ENCODE assay signal across 20 cellular contexts in the genomic region with DNA sequence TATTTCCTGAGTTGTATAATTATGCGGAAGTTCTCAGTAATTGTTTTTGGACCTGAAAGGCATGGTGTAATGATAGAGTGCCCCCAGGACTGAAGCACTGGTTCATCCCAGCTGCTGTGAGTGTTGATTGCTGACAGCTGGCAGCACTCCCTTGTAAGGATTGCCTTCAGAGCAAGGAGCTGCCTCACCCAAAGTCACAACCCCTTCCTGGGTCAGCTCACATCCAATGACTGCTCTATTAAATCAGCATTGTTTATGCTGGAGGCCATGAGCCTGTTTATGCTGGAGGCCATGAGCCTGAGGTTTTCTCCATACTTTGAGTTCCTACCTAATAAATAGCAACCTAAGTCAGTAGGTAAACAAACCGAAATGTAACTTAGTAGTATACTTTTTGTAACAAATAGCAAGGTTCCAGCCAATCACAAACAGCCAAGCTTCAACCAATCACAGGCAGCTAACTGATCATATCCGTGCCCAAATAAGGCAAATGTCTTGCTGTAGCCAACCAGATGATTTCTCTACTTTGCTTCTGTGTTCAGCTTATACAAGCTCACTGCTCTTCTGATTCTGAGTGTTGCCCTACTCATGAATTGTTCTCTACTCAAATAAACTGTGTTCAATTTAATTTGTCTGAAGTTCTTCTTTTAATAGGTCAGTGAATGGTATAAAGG. TPM values are rescaled to one million over a fixed set of nuclear protein-coding genes. Genes with fewer than 3 reads are reported as not detected.
DNase-seq lines count a peak whose midpoint lies in the region; ATAC-seq, FAIRE-seq and TF ChIP-seq lines count a peak whose summit lies in the region.
"Had no signal": no experiment of that assay in that cellular context is flagged by ENCODE, and none has a peak within 500 bp of the region (broad histone marks: within the 10 kb centered on the region; RNA-seq: fewer than 3 reads in every experiment).

No MANE protein-coding gene starts in this region.

- no peak overlapping the region for H2BK5ac ChIP-seq in H1 (ENCODE audit: low read depth, low read length)

- DNase-seq in Right ventricle myocardium inferior (ENCODE audit: missing footprints), result no peak
- DNase-seq in Right ventricle myocardium superior, result no peak
- DNase-seq in NCI-H69 (lab: John Stamatoyannopoulos, UW), result peak; percentile 71
- no peak for DNase-seq in H1 (ENCODE audit: low read depth in 1 of 2, low spot score in 2 of 2)
- no peak for DNase-seq in sciatic nerve (ENCODE audit: low spot score)
- no peak for DNase-seq in activated T-cell treated with anti-CD3 and anti-CD28 coated beads, Interleukin-2, amount 50 U/mL, for 48 hours
- no peak for DNase-seq in NCI-H748 treated with DMSO at 0.1 percent for 48 hours (lab: John Stamatoyannopoulos, UW)
- DNase-seq: activated CD4-positive, alpha-beta T cell treated with anti-CD3 and anti-CD28 coated beads, Interleukin-2, amount 50 U/mL, for 1 hour; AML-193; DMS79; effector memory CD4-positive, alpha-beta T cell; gastrocnemius medialis; NCI-H2081 treated with DMSO at 0.1 percent for 48 hours; stimulated activated CD4-positive, alpha-beta T cell treated with anti-CD3 and anti-CD28 coated beads, Interleukin-2, amount 100 ng/mL, for 24 hours; T-helper 17 cell; uterus had no signal

- H3K27ac ChIP-seq in H1 (ENCODE audit: low read depth, low read length), result no peak overlapping the region
- H3K27ac ChIP-seq: gastrocnemius medialis, uterus had no signal

- no peak overlapping the region for H3K4me3 ChIP-seq in H1 (ENCODE audit: extremely low read depth in 1 of 4, insufficient read depth in 2 of 4, low read depth in 3 of 4, low read length in 4 of 4)
- H3K4me3 ChIP-seq: gastrocnemius medialis, uterus had no signal

- H2BK15ac ChIP-seq in H1 (ENCODE audit: low read length), result no peak overlapping the region

- H4K91ac ChIP-seq in H1 (replicated peaks; ENCODE audit: insufficient read length, low read length), result no peak overlapping the region

- no peak overlapping the region for H3K9ac ChIP-seq in H1 (replicated peaks in 1 of 4; ENCODE audit: extremely low read depth in 1 of 4, low read depth in 3 of 4, low read length in 3 of 4)

- CTCF ChIA-PET in H1 (lab: Charles Lee; ENCODE audit: partially characterized antibody), result interaction anchor here (1.2 to 3.1 kb wide), 3 partner anchors 20 to 284 kb away, joined by 3 to 11 read pairs (median 4); no protein-coding TSS in a partner anchor

- no peak overlapping the region for H3K4ac ChIP-seq in H1 (replicated peaks; ENCODE audit: insufficient read length, low read depth, low read length)

- no peaks in the 10 kb centered on the region for H3K79me1 ChIP-seq in H1 (ENCODE audit: low read depth, low read length)

- intact Hi-C loops in Right ventricle myocardium inferior (cut with DNase I), result no loop called here
- intact Hi-C loops in Right ventricle myocardium superior (cut with DNase I), result no loop called here
- intact Hi-C loops in sciatic nerve (cut with DNase I), result no loop called here

- H4K8ac ChIP-seq in H1 (ENCODE audit: extremely low read depth, insufficient read depth, low read length), result no peak overlapping the region

- no peaks in the 10 kb centered on the region for H3K36me3 ChIP-seq in H1 (ENCODE audit: control insufficient read depth in 2 of 4, insufficient read depth in 4 of 4, low read length in 3 of 4)
- H3K36me3 ChIP-seq: gastrocnemius medialis, uterus had no signal

- no peak overlapping the region for H2BK20ac ChIP-seq in H1 (ENCODE audit: low read length)

- ATAC-seq in Right ventricle myocardium inferior, result peak; percentile 50
- no peak for ATAC-seq in Right ventricle myocardium superior (ENCODE audit: poor library complexity)
- ATAC-seq in sciatic nerve, result peak; percentile 72
- no peak for ATAC-seq in HG03354 (IDR thresholded peaks at IDR 0.05; ENCODE audit: poor library complexity, severe bottlenecking, unreplicated experiment)
- ATAC-seq: gastrocnemius medialis, T-helper 17 cell had no signal

- H3K56ac ChIP-seq in H1 (replicated peaks; ENCODE audit: insufficient read length, low read depth, low read length), result no peak overlapping the region

- H3K79me2 ChIP-seq in H1 (ENCODE audit: control insufficient read depth in 1 of 2, insufficient read depth in 2 of 2, low read length in 2 of 2), result no peaks in the 10 kb centered on the region; a peak in 1 of 4 replicates

- no peak overlapping the region for H2BK120ac ChIP-seq in H1 (replicated peaks; ENCODE audit: low read depth, low read length)

- no peaks in the 10 kb centered on the region for H3K4me1 ChIP-seq in H1 (replicated peaks in 1 of 4; ENCODE audit: control insufficient read depth in 3 of 4, insufficient read depth in 4 of 4, low read length in 3 of 4)
- H3K4me1 ChIP-seq: gastrocnemius medialis, uterus had no signal

- H4K20me1 ChIP-seq in H1 (replicated peaks in 1 of 2; ENCODE audit: control insufficient read depth in 1 of 2, insufficient read depth in 2 of 2, low read length in 2 of 2), result no peaks in the 10 kb centered on the region

- TF ChIP-seq POLR2A in H1 (IDR thresholded peaks at IDR 0.05; ENCODE audit: control extremely low read depth in 1 of 2, low read depth in 2 of 2, low read length in 2 of 2), result no peak

- no peak for TF ChIP-seq CTCF in H1 (IDR thresholded peaks at IDR 0.05; ENCODE audit: control extremely low read depth in 1 of 3, insufficient read depth in 1 of 3, low read depth in 1 of 3, low read length in 3 of 3)

- H3K9me3 ChIP-seq in H1 (ENCODE audit: insufficient read depth in 2 of 2, low read depth in 1 of 2, low read length in 1 of 2), result peaks cover 6 to 11% of the 10 kb centered on the region in 2 experiments; a peak in 3 of 4 replicates
- H3K9me3 ChIP-seq: gastrocnemius medialis, uterus had no signal

- H3K23me2 ChIP-seq in H1 (ENCODE audit: low read depth, low read length), result no peaks in the 10 kb centered on the region

- 0 out of 7 replicates have a peak, but pooled peaks cover 0 to 4% (median 0%) of the 10 kb centered on the region in 4 experiments for H3K27me3 ChIP-seq in H1 (replicated peaks in 1 of 4; ENCODE audit: control insufficient read depth in 3 of 4, extremely low read depth in 1 of 4, insufficient read depth in 3 of 4, low read length in 3 of 4)
- H3K27me3 ChIP-seq: gastrocnemius medialis, uterus had no signal

- no peak overlapping the region for H2BK12ac ChIP-seq in H1 (ENCODE audit: low read depth, low read length)

- H3K4me2 ChIP-seq in H1 (ENCODE audit: insufficient read depth in 1 of 2, low read depth in 2 of 2, low read length in 2 of 2), result no peak overlapping the region

- H2AK5ac ChIP-seq in H1 (ENCODE audit: low read depth, low read length), result no peak overlapping the region

- no peak overlapping the region for H3K23ac ChIP-seq in H1 (ENCODE audit: insufficient read length)

- no peak for FAIRE-seq in H1 (lab: Jason Lieb, UNC)

- WGBS in H1 (ENCODE audit: extremely low coverage in 1 of 2, insufficient coverage in 1 of 2, insufficient read length in 1 of 2, insufficient replicate concordance in 2 of 2, low coverage in 1 of 2, low lambda C conversion rate in 2 of 2, missing lambda C conversion rate in 1 of 2), 2 experiments, result 73% methylated on average over 3 of the region's 3 CpGs; no CpG with 5 or more reads in 1 of the 2 experiments

- H3K18ac ChIP-seq in H1 (ENCODE audit: extremely low read depth, low read length), result no peak overlapping the region

- H2AFZ ChIP-seq in H1 (ENCODE audit: low read length), result no peak overlapping the region

- no peak overlapping the region for H4K5ac ChIP-seq in H1 (ENCODE audit: insufficient read length, low read depth, low read length)

- TF ChIP-seq RAD21 in H1 (IDR thresholded peaks at IDR 0.05 in 1 of 2, conservative IDR thresholded peaks at IDR 0.05 in 1 of 2; ENCODE audit: low read depth in 2 of 2, low read length in 2 of 2), result no peak

- no peak for TF ChIP-seq EP300 in H1 (IDR thresholded peaks at IDR 0.05; ENCODE audit: borderline replicate concordance in 1 of 2, low read depth in 2 of 2, low read length in 2 of 2)

- no peak overlapping the region for H3K14ac ChIP-seq in H1 (ENCODE audit: insufficient read length)

- POLR2A ChIA-PET in H1 (lab: Charles Lee; ENCODE audit: partially characterized antibody), result no interaction called here

RNA-seq across cellular contexts. Expression of a gene that starts 11.7 kb away (rescaled TPM):
- total RNA-seq in Right ventricle myocardium inferior (14.6 TPM), Right ventricle myocardium superior (10.1 TPM), sciatic nerve (47.7 TPM)
- total RNA-seq in H1 (2021; fragmentation: NEBNext Ultra II Directional; extraction: Animal tissue kit (Norgen Biotek cat#: 25700)), result 4.1 and 7.5 TPM in 2 replicates
- polyA plus RNA-seq in H1 (2011; rRNA removed), result 7.1 and 9.7 TPM in 2 replicates
- 8.5 TPM for polyA plus RNA-seq in H1 (2011; cell fraction: cytosol; rRNA removed)
- 23.1 TPM for polyA plus RNA-seq in H1 (2011; cell fraction: nucleus; rRNA removed)
- 6.3 to 8.0 TPM (median 7.3 TPM) in 4 replicates for polyA plus RNA-seq in H1 (2012, experiment 1 of 2)
- polyA plus RNA-seq in H1 (2012, experiment 2 of 2), result 6.1 TPM
- 4.7 TPM for polyA plus RNA-seq in H1 (2013, experiment 1 of 2)
- 4.4 TPM for polyA plus RNA-seq in H1 (2013, experiment 2 of 2)
- polyA minus RNA-seq in H1 (2011; rRNA and poly(A)+ RNA removed), result 1.3 and 2.3 TPM in 2 replicates
- polyA minus RNA-seq in H1 (2011; cell fraction: cytosol; rRNA and poly(A)+ RNA removed), result 1.4 TPM
- 7.4 TPM for polyA minus RNA-seq in H1 (2011; cell fraction: nucleus; rRNA and poly(A)+ RNA removed)

RNA-seq across cellular contexts. Expression of a gene that starts 34.8 kb away (rescaled TPM):
- 1.2 TPM for total RNA-seq in Right ventricle myocardium inferior
- 1.00 TPM for total RNA-seq in Right ventricle myocardium superior
- not detected in 2 replicates for total RNA-seq in H1 (2021; fragmentation: NEBNext Ultra II Directional; extraction: Animal tissue kit (Norgen Biotek cat#: 25700))
- not detected in 2 replicates for polyA plus RNA-seq in H1 (2011; rRNA removed)
- polyA plus RNA-seq in H1 (2011; cell fraction: cytosol; rRNA removed), result not detected
- not detected for polyA plus RNA-seq in H1 (2011; cell fraction: nucleus; rRNA removed)
- polyA plus RNA-seq in H1 (2012, experiment 1 of 2), result 0.08 TPM in 1 of 4 replicates, not detected in the others
- polyA plus RNA-seq in H1 (2012, experiment 2 of 2), result not detected
- not detected for polyA plus RNA-seq in H1 (2013, experiment 1 of 2)
- 0.04 TPM for polyA plus RNA-seq in H1 (2013, experiment 2 of 2)
- not detected in 2 replicates for polyA minus RNA-seq in H1 (2011; rRNA and poly(A)+ RNA removed)
- not detected for polyA minus RNA-seq in H1 (2011; cell fraction: cytosol; rRNA and poly(A)+ RNA removed)
- not detected for polyA minus RNA-seq in H1 (2011; cell fraction: nucleus; rRNA and poly(A)+ RNA removed)
- total RNA-seq in sciatic nerve, result 4.1 TPM
- total RNA-seq: activated T-helper 2 cell treated with anti-CD3 and anti-CD28 coated beads, Interferon-gamma antibody, Interleukin-2, Interleukin-4, amounts not matched to agents 10 μg/mL and 5 μg/mL and 100 μg/mL, durations not matched to agents 14 hours and 24 hours and 36 hours; pulmonary artery endothelial cell had no signal

RNA-seq across cellular contexts. Expression of a gene that starts 42.4 kb away (rescaled TPM):
- total RNA-seq in Right ventricle myocardium inferior (0.57 TPM), Right ventricle myocardium superior (0.70 TPM), sciatic nerve (0.58 TPM)
- total RNA-seq in H1 (2021; fragmentation: NEBNext Ultra II Directional; extraction: Animal tissue kit (Norgen Biotek cat#: 25700)), result 0.19 TPM in 1 of 2 replicates, not detected in the other
- 1.5 and 1.9 TPM in 2 replicates for polyA plus RNA-seq in H1 (2011; rRNA removed)
- polyA plus RNA-seq in H1 (2011; cell fraction: cytosol; rRNA removed), result 1.2 TPM
- polyA plus RNA-seq in H1 (2011; cell fraction: nucleus; rRNA removed), result 1.6 TPM
- polyA plus RNA-seq in H1 (2012, experiment 1 of 2), result 0.76 to 1.2 TPM (median 1.00 TPM) in 4 replicates
- 1.2 TPM for polyA plus RNA-seq in H1 (2012, experiment 2 of 2)
- 0.51 TPM for polyA plus RNA-seq in H1 (2013, experiment 1 of 2)
- polyA plus RNA-seq in H1 (2013, experiment 2 of 2), result 0.28 TPM
- polyA minus RNA-seq in H1 (2011; rRNA and poly(A)+ RNA removed), result 0.19 and 0.32 TPM in 2 replicates
- polyA minus RNA-seq in H1 (2011; cell fraction: cytosol; rRNA and poly(A)+ RNA removed), result not detected
- polyA minus RNA-seq in H1 (2011; cell fraction: nucleus; rRNA and poly(A)+ RNA removed), result 1.5 TPM
- total RNA-seq: activated T-helper 2 cell treated with anti-CD3 and anti-CD28 coated beads, Interferon-gamma antibody, Interleukin-2, Interleukin-4, amounts not matched to agents 10 μg/mL and 5 μg/mL and 100 μg/mL, durations not matched to agents 14 hours and 24 hours and 36 hours; pulmonary artery endothelial cell; T-helper 17 cell had no signal
- polyA plus RNA-seq: IgD-negative memory B cell had no signal

RNA-seq across cellular contexts. Expression of a gene that starts 51.2 kb away (rescaled TPM):
- not detected for total RNA-seq in Right ventricle myocardium inferior
- total RNA-seq in Right ventricle myocardium superior, result not detected
- not detected in 2 replicates for total RNA-seq in H1 (2021; fragmentation: NEBNext Ultra II Directional; extraction: Animal tissue kit (Norgen Biotek cat#: 25700))
- not detected in 2 replicates for polyA plus RNA-seq in H1 (2011; rRNA removed)
- polyA plus RNA-seq in H1 (2011; cell fraction: cytosol; rRNA removed), result not detected
- polyA plus RNA-seq in H1 (2011; cell fraction: nucleus; rRNA removed), result not detected
- polyA plus RNA-seq in H1 (2012, experiment 1 of 2), result not detected in 4 replicates
- polyA plus RNA-seq in H1 (2012, experiment 2 of 2), result not detected
- not detected for polyA plus RNA-seq in H1 (2013, experiment 1 of 2)
- polyA plus RNA-seq in H1 (2013, experiment 2 of 2), result not detected
- polyA minus RNA-seq in H1 (2011; rRNA and poly(A)+ RNA removed), result not detected in 2 replicates
- polyA minus RNA-seq in H1 (2011; cell fraction: cytosol; rRNA and poly(A)+ RNA removed), result not detected
- not detected for polyA minus RNA-seq in H1 (2011; cell fraction: nucleus; rRNA and poly(A)+ RNA removed)
- total RNA-seq in sciatic nerve, result not detected
- total RNA-seq: activated T-helper 2 cell treated with anti-CD3 and anti-CD28 coated beads, Interferon-gamma antibody, Interleukin-2, Interleukin-4, amounts not matched to agents 10 μg/mL and 5 μg/mL and 100 μg/mL, durations not matched to agents 14 hours and 24 hours and 36 hours; pulmonary artery endothelial cell had no signal
- polyA plus RNA-seq: IgD-negative memory B cell had no signal

Comparison
In these comparisons a context has a peak if more than half of its experiments do, and no peak if none do; other contexts are left out.
1. ATAC-seq: peak in Right ventricle myocardium inferior (single experiment) and sciatic nerve (single experiment); none in Right ventricle myocardium superior (single experiment) and HG03354 (single experiment).